21 cellular contexts compared by ENCODE assay signal in the genomic region with DNA sequence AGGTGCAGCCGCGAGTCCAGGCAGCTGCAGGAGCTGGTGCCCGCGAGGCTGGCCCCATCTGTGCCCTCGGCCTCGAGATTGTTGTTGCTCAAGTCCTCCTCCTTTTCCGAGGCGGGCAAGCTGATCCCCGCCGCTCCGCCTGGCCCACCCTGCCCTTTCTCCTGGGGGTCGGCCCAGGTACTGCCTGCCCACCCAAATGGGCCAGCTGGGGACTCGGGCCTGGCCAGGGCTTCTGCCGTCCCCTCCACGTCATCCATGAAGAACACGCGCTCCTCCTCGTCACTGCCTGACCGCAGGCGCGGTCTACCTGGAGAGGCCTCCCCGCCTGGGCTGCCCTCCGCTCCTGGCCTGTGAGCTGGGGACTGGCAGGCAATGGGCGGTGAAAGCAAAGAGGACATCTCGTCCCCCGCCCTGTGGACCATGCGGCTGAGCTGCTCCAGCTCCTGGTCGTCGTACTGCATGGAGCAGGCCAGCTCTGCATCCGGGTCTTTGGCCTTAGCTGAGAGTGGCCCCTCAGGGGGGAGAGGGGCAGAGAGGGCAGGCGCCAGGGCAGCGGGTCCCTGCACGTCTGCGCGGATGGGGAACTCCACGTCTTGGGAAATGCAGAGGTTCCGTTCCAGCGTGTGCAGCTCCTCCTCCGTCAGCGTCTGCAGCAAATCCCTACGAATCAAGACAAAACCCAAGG.
"Had no signal": no experiment of that assay in that cellular context is flagged by ENCODE, and none has a peak within 500 bp of the region (broad histone marks: within the 10 kb centered on the region; RNA-seq: fewer than 3 reads in every experiment).

No MANE protein-coding gene starts in this region.

- H3K9me3 Mint-ChIP-seq: effector memory CD8-positive, alpha-beta T cell had no signal

- ATAC-seq: activated CD4-positive, CD25-positive, alpha-beta regulatory T cell treated with anti-CD3 and anti-CD28 coated beads, Interleukin-2, amount 50 U/mL, for 24 hours; effector memory CD8-positive, alpha-beta T cell; naive thymus-derived CD4-positive, alpha-beta T cell had no signal

- H3K27me3 ChIP-seq: neutrophil, thyroid gland, uterus had no signal

- DNase-seq: activated CD4-positive, alpha-beta T cell treated with anti-CD3 and anti-CD28 coated beads, Interleukin-2, amount 50 U/mL, for 1 hour; activated gamma-delta T cell; activated T-cell treated with anti-CD3 and anti-CD28 coated beads, Interleukin-2, amount 50 U/mL, for 24 hours; amniotic stem cell; central memory CD4-positive, alpha-beta T cell; dermis blood vessel endothelial cell; effector memory CD8-positive, alpha-beta T cell; foreskin melanocyte; mammary epithelial cell; naive thymus-derived CD4-positive, alpha-beta T cell; stimulated activated CD4-positive, alpha-beta T cell treated with anti-CD3 and anti-CD28 coated beads, Interleukin-12 subunit alpha, Interleukin-12 subunit beta, amount 100 ng/mL, for 4 hours; stimulated activated CD4-positive, alpha-beta T cell treated with anti-CD3 and anti-CD28 coated beads, Interleukin-2, amount 100 ng/mL, for 24 hours; thyroid gland; uterus had no signal

- H3K27ac ChIP-seq: neutrophil, SK-N-MC, thyroid gland, uterus had no signal

- H3K36me3 ChIP-seq: neutrophil, thyroid gland, uterus had no signal

- H3K4me3 Mint-ChIP-seq: activated naive CD8-positive, alpha-beta T cell; activated T-cell treated with anti-CD3 and anti-CD28 coated beads, Interleukin-2, amount 50 U/mL, for 24 hours; brain; effector memory CD8-positive, alpha-beta T cell; naive thymus-derived CD4-positive, alpha-beta T cell had no signal

- H3K9me3 ChIP-seq: neutrophil, thyroid gland, uterus had no signal

- H3K4me3 ChIP-seq: mucosa of descending colon, SK-N-MC, thyroid gland, uterus had no signal

- H3K4me1 ChIP-seq: uterus had no signal

- H3K4me1 Mint-ChIP-seq: brain had no signal

- H3K27ac Mint-ChIP-seq: activated naive CD8-positive, alpha-beta T cell; activated T-cell treated with anti-CD3 and anti-CD28 coated beads, Interleukin-2, amount 50 U/mL, for 24 hours; brain; progenitor cell of endocrine pancreas had no signal

- H3K27me3 Mint-ChIP-seq: activated naive CD8-positive, alpha-beta T cell; activated T-cell treated with anti-CD3 and anti-CD28 coated beads, Interleukin-2, amount 50 U/mL, for 24 hours; effector memory CD8-positive, alpha-beta T cell; naive thymus-derived CD4-positive, alpha-beta T cell; progenitor cell of endocrine pancreas had no signal
